ENCODE assay signal across 11 cellular contexts in the genomic region with DNA sequence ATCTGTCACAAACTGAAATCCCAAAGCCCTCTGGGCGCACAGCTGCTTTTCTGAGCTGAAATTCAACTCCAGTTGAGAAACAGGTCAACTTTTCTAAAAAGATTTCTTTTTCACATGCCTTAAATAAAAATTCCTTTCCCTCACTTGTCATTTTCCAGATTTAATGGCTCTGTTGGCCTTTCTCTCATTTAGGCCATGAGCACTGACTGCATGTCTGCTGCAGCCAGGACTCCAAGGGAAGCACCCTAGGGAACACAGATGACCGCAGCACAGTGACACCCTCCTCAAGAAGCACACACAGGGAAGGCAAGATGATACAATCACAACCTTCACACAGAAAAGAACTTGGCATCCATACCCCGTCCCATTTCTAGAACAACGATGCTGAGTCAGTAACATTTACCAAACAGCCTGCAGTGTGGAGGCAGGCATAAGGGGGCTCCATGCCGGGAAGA. TPM values are rescaled to one million over a fixed set of nuclear protein-coding genes. Genes with fewer than 3 reads are reported as not detected.
A peak's percentile ranks its signal among the peaks of the same experiment; 100 is the strongest.
DNase-seq lines count a peak whose midpoint lies in the region; ATAC-seq, FAIRE-seq and TF ChIP-seq lines count a peak whose summit lies in the region.
"Had no signal": no experiment of that assay in that cellular context is flagged by ENCODE, and none has a peak within 500 bp of the region (broad histone marks: within the 10 kb centered on the region; RNA-seq: fewer than 3 reads in every experiment).

No MANE protein-coding gene starts in this region.

- BruUV-seq in Panc1 (replicated peaks; lab: Mats Ljungman, UMichigan) (no TSS peak), HepG2 (replicated peaks; lab: Mats Ljungman, UMichigan) (no TSS peak)

- TF ChIP-seq EP300 in transverse colon (IDR thresholded peaks at IDR 0.05; ENCODE audit: low read depth) = no peak
- no peak for TF ChIP-seq EP300 in HepG2 (IDR thresholded peaks at IDR 0.05; ENCODE audit: low read depth in 2 of 2, low read length in 2 of 2)
- no peak for TF ChIP-seq EP300 in HepG2 (CRISPR knock-in tag; IDR thresholded peaks at IDR 0.05; ENCODE audit: borderline replicate concordance)

- H3K9ac ChIP-seq in muscle layer of colon (ENCODE audit: low read length) (no peak overlapping the region), HepG2 (ENCODE audit: insufficient read depth, low read depth, low read length) (no peak overlapping the region), MM.1S (ENCODE audit: low read length) (no peak overlapping the region)

- H3K36me3 ChIP-seq in Panc1 (ENCODE audit: control insufficient read depth, insufficient read depth, low read length) = no peaks in the 10 kb centered on the region
- H3K36me3 ChIP-seq in muscle layer of colon (ENCODE audit: insufficient read depth, low read length) = no peaks in the 10 kb centered on the region
- H3K36me3 ChIP-seq in transverse colon = no peaks in the 10 kb centered on the region
- H3K36me3 ChIP-seq in HepG2 (replicated peaks in 1 of 2; ENCODE audit: control insufficient read depth in 1 of 2, insufficient read depth in 2 of 2, low read length in 2 of 2) = no peaks in the 10 kb centered on the region
- no peaks in the 10 kb centered on the region for H3K36me3 ChIP-seq in MM.1S (replicated peaks; ENCODE audit: insufficient read depth, low read length)

- H3K27ac ChIP-seq in Panc1 (ENCODE audit: low read length) = peak overlapping the region; percentile 95
- H3K27ac ChIP-seq in muscle layer of colon (ENCODE audit: low read depth, low read length) = peak overlapping the region; percentile 66
- peak overlapping the region; percentile 63 to 77 (median 68) for H3K27ac ChIP-seq in transverse colon
- no peak overlapping the region for H3K27ac ChIP-seq in HepG2 (ENCODE audit: extremely low read length, insufficient read depth, low read length)
- no peak overlapping the region for H3K27ac ChIP-seq in MM.1S (ENCODE audit: low read length)

- TF ChIP-seq CTCF in Panc1 (IDR thresholded peaks at IDR 0.05) (no peak), transverse colon (IDR thresholded peaks at IDR 0.05) (no peak), HepG2 (CRISPR knock-in tag; IDR thresholded peaks at IDR 0.05) (no peak), MM.1S (IDR thresholded peaks at IDR 0.05; ENCODE audit: low read length) (no peak)

- H3F3A ChIP-seq in MM.1S (ENCODE audit: insufficient read depth, low read length) = no peaks in the 10 kb centered on the region

- no peak for FAIRE-seq in HepG2 (lab: Jason Lieb, UNC)
- FAIRE-seq: GM19239, K562 had no signal

- intact Hi-C loops in Panc1 (cut with micrococcal nuclease; ENCODE audit: unreplicated experiment) = no loop called here
- intact Hi-C loops in transverse colon (cut with DNase I; ENCODE audit: low total_unique reads) = no loop called here
- intact Hi-C loops in HepG2 (cut with micrococcal nuclease; ENCODE audit: unreplicated experiment) = no loop called here

- ATAC-seq in Panc1 (no peak), GM19328 (IDR thresholded peaks at IDR 0.05; ENCODE audit: unreplicated experiment) (no peak), HepG2 (no peak)
- ATAC-seq: K562 had no signal

- WGBS in transverse colon (ENCODE audit: low coverage in 1 of 2), 2 donors = 65 to 66% methylated on average over 4 to 5 of the region's 5 CpGs
- WGBS in HepG2 (ENCODE audit: low lambda C conversion rate) = 91% methylated on average over 5 of the region's 5 CpGs

- H2AFZ ChIP-seq in HepG2 (ENCODE audit: low read length) = no peak overlapping the region
- H2AFZ ChIP-seq in MM.1S (ENCODE audit: low read length) = no peak overlapping the region

- H3K79me2 ChIP-seq in HepG2 (ENCODE audit: insufficient read depth, low read length) = peaks cover 11% of the 10 kb centered on the region
- no peaks in the 10 kb centered on the region for H3K79me2 ChIP-seq in MM.1S (ENCODE audit: low read length)

- H3K9me3 ChIP-seq in Panc1 (ENCODE audit: control insufficient read depth, insufficient read depth, low read depth, low read length) (no peaks in the 10 kb centered on the region), muscle layer of colon (ENCODE audit: low read length) (no peaks in the 10 kb centered on the region), transverse colon (no peaks in the 10 kb centered on the region), HepG2 (ENCODE audit: low read length) (no peaks in the 10 kb centered on the region), MM.1S (replicated peaks; ENCODE audit: insufficient read depth, low read length) (no peaks in the 10 kb centered on the region)

- H3K4me1 ChIP-seq in Panc1 (ENCODE audit: control insufficient read depth, insufficient read depth, low read length) (peaks cover 99% of the 10 kb centered on the region), muscle layer of colon (ENCODE audit: insufficient read depth, low read length) (peaks cover 79% of the 10 kb centered on the region), transverse colon (peaks cover 8 to 81% (median 18%) of the 10 kb centered on the region in 4 donors), HepG2 (ENCODE audit: insufficient read depth, low read length) (peaks cover 47% of the 10 kb centered on the region), MM.1S (ENCODE audit: low read length) (no peaks in the 10 kb centered on the region)

- no peak for TF ChIP-seq RAD21 in HepG2 (CRISPR knock-in tag; IDR thresholded peaks at IDR 0.05)

- no peaks in the 10 kb centered on the region for H4K20me1 ChIP-seq in HepG2 (ENCODE audit: insufficient read depth, low read length)
- H4K20me1 ChIP-seq in MM.1S (ENCODE audit: insufficient read depth, low read length) = no peaks in the 10 kb centered on the region

- in situ Hi-C loops in Panc1 (cut with HindIII; ENCODE audit: low pct_unique_long_range_greater_than_20kb, low sequenced_read_pairs) (no loop called here), transverse colon (cut with MboI; ENCODE audit: low pct_ligation_motif_present in 1 of 4, low pct_unique_long_range_greater_than_20kb in 1 of 4, low sequenced_read_pairs in 3 of 4) (no loop called here), HepG2 (cut with HindIII; ENCODE audit: extremely low pct_ligation_motif_present, low pct_unique_long_range_greater_than_20kb) (no loop called here)

- POLR2A ChIA-PET in Panc1 (lab: Charles Lee) (no interaction called here), HepG2 (lab: Yijun Ruan, JAX) (no interaction called here)

- CTCF ChIA-PET in Panc1 (lab: Charles Lee) = no interaction called here
- CTCF ChIA-PET in HepG2 (lab: Yijun Ruan, JAX; ENCODE audit: low intra/inter-chr PET ratio, low total read pairs) = no interaction called here

- H3K27me3 ChIP-seq in Panc1 (ENCODE audit: control insufficient read depth, insufficient read depth, low read length) (no peaks in the 10 kb centered on the region), muscle layer of colon (ENCODE audit: control insufficient read depth in 1 of 2, insufficient read depth in 2 of 2, low read length in 2 of 2) (no peaks in the 10 kb centered on the region), transverse colon (no peaks in the 10 kb centered on the region), HepG2 (ENCODE audit: control insufficient read depth in 1 of 2, insufficient read depth in 2 of 2, low read length in 2 of 2) (no peaks in the 10 kb centered on the region), MM.1S (replicated peaks; ENCODE audit: insufficient read depth, low read length) (peaks cover 97% of the 10 kb centered on the region)

- no peak overlapping the region for H3K4me2 ChIP-seq in HepG2 (ENCODE audit: low read depth, low read length)
- H3K4me2 ChIP-seq in MM.1S (ENCODE audit: low read depth, low read length) = no peak overlapping the region

- no peaks in the 10 kb centered on the region for H3K9me2 ChIP-seq in MM.1S (replicated peaks; ENCODE audit: insufficient read depth, low read length)

- TF ChIP-seq POLR2A in transverse colon (IDR thresholded peaks at IDR 0.05) (no peak), HepG2 (IDR thresholded peaks at IDR 0.05; ENCODE audit: insufficient read depth in 1 of 2, low read depth in 2 of 2, low read length in 2 of 2) (no peak)

- H3K4me3 ChIP-seq in Panc1 (ENCODE audit: low read depth in 2 of 2, low read length in 2 of 2) (peak overlapping the region; percentile 8; a peak in 3 of 4 replicates), muscle layer of colon (ENCODE audit: low read depth in 1 of 2, low read length in 2 of 2) (peak overlapping the region in 1 of 2 donors; percentile 16), transverse colon (no peak overlapping the region), HepG2 (replicated peaks in 1 of 3; ENCODE audit: insufficient read depth in 1 of 3, low read depth in 2 of 3, low read length in 3 of 3) (no peak overlapping the region), MM.1S (ENCODE audit: low read length) (no peak overlapping the region)
- H3K4me3 ChIP-seq: K562 had no signal

- no peak for DNase-seq in Panc1 (ENCODE audit: low read depth, low spot score)
- peak; percentile 29 for DNase-seq in epidermal melanocyte (ENCODE audit: insufficient read length, low spot score)
- no peak for DNase-seq in transverse colon
- DNase-seq in MV-4-11 (lab: John Stamatoyannopoulos, UW) = no peak
- DNase-seq in HepG2 (ENCODE audit: low spot score) = no peak
- DNase-seq in MM.1S = no peak
- DNase-seq: activated T-cell treated with anti-CD3 and anti-CD28 coated beads, Interleukin-2, amount 50 U/mL, for 1 hour had no signal

RNA-seq across cellular contexts. Expression of gene AFAP1, which starts 34.2 kb away (rescaled TPM):
- total RNA-seq in Panc1 (2021; ENCODE audit: unreplicated experiment) (94.7 TPM), transverse colon (10 to 100 TPM; 25.1 to 56.9 (median 26.4) TPM), HepG2 (2016; rRNA removed; fragmentation: Illumina TruSeq; extraction: Trizol) (2.5 and 3.1 TPM in 2 replicates)
- polyA plus RNA-seq in Panc1 (2012; ENCODE audit: insufficient read length) = 90.7 TPM
- 0.91 and 1.1 TPM in 2 replicates for total RNA-seq in HepG2 (2016; cell fraction: cytosol; rRNA removed; fragmentation: Illumina TruSeq; extraction: Trizol; ENCODE audit: low read depth)
- total RNA-seq in HepG2 (2016; cell fraction: insoluble cytoplasmic fraction; rRNA removed; fragmentation: Illumina TruSeq; extraction: Trizol) = 2.3 and 2.5 TPM in 2 replicates
- 1.3 and 1.6 TPM in 2 replicates for total RNA-seq in HepG2 (2016; cell fraction: membrane; rRNA removed; fragmentation: Illumina TruSeq; extraction: Trizol)
- total RNA-seq in HepG2 (2016; cell fraction: nucleus; rRNA removed; fragmentation: Illumina TruSeq; extraction: Trizol) = 3.2 and 3.5 TPM in 2 replicates
- 2.0 and 2.5 TPM in 2 replicates for polyA plus RNA-seq in HepG2 (2011; rRNA removed)
- polyA plus RNA-seq in HepG2 (2011; cell fraction: cytosol; rRNA removed) = 1.4 and 1.6 TPM in 2 replicates
- polyA plus RNA-seq in HepG2 (2011; cell fraction: nucleus; rRNA removed) = 5.5 and 8.2 TPM in 2 replicates
- 2.8 and 2.9 TPM in 2 replicates for polyA plus RNA-seq in HepG2 (2012)
- 0.11 and 0.15 TPM in 2 replicates for polyA plus RNA-seq in HepG2 (2016; cell fraction: cytosol; fragmentation: Illumina TruSeq; extraction: Trizol; ENCODE audit: low read depth)
- polyA plus RNA-seq in HepG2 (2016; cell fraction: insoluble cytoplasmic fraction; fragmentation: Illumina TruSeq; extraction: Trizol; ENCODE audit: low read depth) = 1.6 and 2.1 TPM in 2 replicates
- polyA plus RNA-seq in HepG2 (2016; cell fraction: membrane; fragmentation: Illumina TruSeq; extraction: Trizol; ENCODE audit: low read depth) = 0.37 and 0.58 TPM in 2 replicates
- 2.7 and 3.5 TPM in 2 replicates for polyA plus RNA-seq in HepG2 (2016; cell fraction: nucleus; fragmentation: Illumina TruSeq; extraction: Trizol; ENCODE audit: insufficient read depth, low read depth)
- polyA minus RNA-seq in HepG2 (2011; rRNA and poly(A)+ RNA removed; ENCODE audit: low replicate concordance) = 4.5 and 14.2 TPM in 2 replicates
- polyA minus RNA-seq in HepG2 (2011; cell fraction: cytosol; rRNA and poly(A)+ RNA removed) = 2.9 and 3.2 TPM in 2 replicates
- 9.5 and 11.9 TPM in 2 replicates for polyA minus RNA-seq in HepG2 (2011; cell fraction: nucleus; rRNA and poly(A)+ RNA removed)

Comparison
In these comparisons a context has a peak if more than half of its experiments do, and no peak if none do; other contexts are left out.
1. H3K27ac ChIP-seq: peak in Panc1 (single experiment), muscle layer of colon (single experiment) and transverse colon (4 of 4); none in HepG2 (single experiment) and MM.1S (single experiment).
2. H3K4me3 ChIP-seq: peak in Panc1 (2 of 2); none in transverse colon (0 of 4), HepG2 (0 of 3) and MM.1S (single experiment).